ENCODE assay signal across 8 cellular contexts in genomic region chr5:71586941-71587708, GRCh38. TPM values are rescaled to one million over a fixed set of nuclear protein-coding genes. Genes with fewer than 3 reads are reported as not detected.
DNase-seq lines count a peak whose midpoint lies in the region; ATAC-seq and TF ChIP-seq lines count a peak whose summit lies in the region.

TSS of gene MCCC2 (plus strand) at chr5:71587340. CDS start at chr5:71587426, 86 bp downstream.

- H3K4me3 Mint-ChIP-seq in Caco-2 (ENCODE audit: unreplicated experiment) = peak within 1 kb of the TSS; percentile 97

- H3K9me3 ChIP-seq in Caco-2 = no peaks in the 10 kb centered on the region
- H3K9me3 ChIP-seq in NT2/D1 (ENCODE audit: insufficient read depth, low read length) = no peaks in the 10 kb centered on the region
- H3K9me3 ChIP-seq in endocrine pancreas (ENCODE audit: control insufficient read depth, low read length) = no peaks in the 10 kb centered on the region

- peak within 1 kb of the TSS; percentile 50 for H3K23ac ChIP-seq in mesendoderm (ENCODE audit: low read length)

- BruUV-seq in Caco-2 (replicated peaks; lab: Mats Ljungman, UMichigan) = no TSS peak

- H3K4ac ChIP-seq in mesendoderm (ENCODE audit: low read depth, low read length) = no peak within 1 kb of the TSS

- H3K27ac Mint-ChIP-seq in Caco-2 (ENCODE audit: unreplicated experiment) = peak within 1 kb of the TSS; percentile 99

- H3K27ac ChIP-seq in mesendoderm (ENCODE audit: low read depth, low read length) = peak within 1 kb of the TSS; percentile 34

- H3K27me3 ChIP-seq in Caco-2 (replicated peaks; ENCODE audit: control insufficient read depth, insufficient read depth, low read length) = no peaks in the 10 kb centered on the region
- no peaks in the 10 kb centered on the region for H3K27me3 ChIP-seq in NT2/D1 (ENCODE audit: insufficient read depth, insufficient read length)
- H3K27me3 ChIP-seq in endocrine pancreas (ENCODE audit: control insufficient read depth, insufficient read depth, low read length) = no peaks in the 10 kb centered on the region
- no peaks in the 10 kb centered on the region for H3K27me3 ChIP-seq in mesendoderm (ENCODE audit: insufficient read depth, low read length, poor library complexity)

- peak within 1 kb of the TSS; percentile 51 for H2BK5ac ChIP-seq in mesendoderm (ENCODE audit: low read length)

- no peak for TF ChIP-seq CTCF in Caco-2 (IDR thresholded peaks at IDR 0.05; ENCODE audit: insufficient read depth in 1 of 2, low read depth in 1 of 2, low read length in 1 of 2, severe bottlenecking in 1 of 2, unreplicated experiment in 1 of 2)

- H3K27me3 Mint-ChIP-seq in Caco-2 (ENCODE audit: insufficient read depth, unreplicated experiment) = no peaks in the 10 kb centered on the region

- H3K18ac ChIP-seq in mesendoderm (ENCODE audit: low read length) = peak within 1 kb of the TSS; percentile 53

- H3K4me1 ChIP-seq in Caco-2 = peaks cover 8% of the 10 kb centered on the region
- no peaks in the 10 kb centered on the region for H3K4me1 ChIP-seq in NT2/D1 (ENCODE audit: insufficient read depth, insufficient read length)
- peaks cover 12% of the 10 kb centered on the region for H3K4me1 ChIP-seq in endocrine pancreas (ENCODE audit: control insufficient read depth, insufficient read depth, low read length)
- H3K4me1 ChIP-seq in mesendoderm (ENCODE audit: control insufficient read depth, low read depth, low read length) = peaks cover 1% of the 10 kb centered on the region

- DNase-seq in Caco-2 = peak; percentile 99
- peak; percentile 45 to 97 (median 93) for DNase-seq in HUDEP-2 (lab: John Stamatoyannopoulos, UW; ENCODE audit: unreplicated experiment in 76 of 76)
- peak; percentile 88 for DNase-seq in NT2/D1 (ENCODE audit: low read depth, low spot score)
- DNase-seq in activated CD8-positive, alpha-beta memory T cell treated with anti-CD3 and anti-CD28 coated beads, Interleukin-2, amount 50 U/mL, for 1 hour (ENCODE audit: extremely low read depth) = peak; percentile 90
- peak; percentile 99 for DNase-seq in mesendoderm
- DNase-seq in stimulated activated CD8-positive, alpha-beta memory T cell treated with anti-CD3 and anti-CD28 coated beads, Interleukin-12 subunit alpha, Interleukin-12 subunit beta, amount 100 ng/mL, for 4 hours (ENCODE audit: low read depth) = peak; percentile 91

- no peak within 1 kb of the TSS for H2BK15ac ChIP-seq in mesendoderm (replicated peaks; ENCODE audit: low read depth)

- H3K4me1 Mint-ChIP-seq in Caco-2 (ENCODE audit: low read depth, unreplicated experiment) = peaks cover 21% of the 10 kb centered on the region

- H3K4me2 ChIP-seq in mesendoderm (ENCODE audit: low read length) = peak within 1 kb of the TSS; percentile 69

- no peak within 1 kb of the TSS for H2AK5ac ChIP-seq in mesendoderm (ENCODE audit: low read length)

- CTCF ChIA-PET in Caco-2 (lab: Charles Lee) = interaction anchor here (0.8 to 2.3 kb wide), 4 partner anchors 13 to 171 kb away, joined by 3 to 15 read pairs (median 3); no protein-coding TSS in a partner anchor

- H3K56ac ChIP-seq in mesendoderm (ENCODE audit: low read length) = peak within 1 kb of the TSS; percentile 94

- peaks cover 4% of the 10 kb centered on the region for H3K79me1 ChIP-seq in mesendoderm (ENCODE audit: low read length)

- H4K5ac ChIP-seq in mesendoderm (ENCODE audit: low read length) = no peak within 1 kb of the TSS

- no peak within 1 kb of the TSS for H4K8ac ChIP-seq in mesendoderm (ENCODE audit: low read depth, low read length)

- ATAC-seq in GM21390 (IDR thresholded peaks at IDR 0.05; ENCODE audit: unreplicated experiment) = peak; percentile 97

- H2BK120ac ChIP-seq in mesendoderm (ENCODE audit: low read depth, low read length) = no peak within 1 kb of the TSS

- intact Hi-C loops in Caco-2 (cut with micrococcal nuclease; ENCODE audit: unreplicated experiment) = loop anchor here (1.0 to 5.0 kb wide), 3 partner anchors 14 to 170 kb away; no protein-coding TSS in a partner anchor

- no CpG with 5 or more reads among the region's 56 CpGs for WGBS in mesendoderm (ENCODE audit: extremely low coverage, insufficient coverage, low lambda C conversion rate)

- peak within 1 kb of the TSS; percentile 87 for H3K4me3 ChIP-seq in Caco-2 (ENCODE audit: low read depth, low read length)
- peak within 1 kb of the TSS; percentile 88 for H3K4me3 ChIP-seq in NT2/D1 (ENCODE audit: insufficient read length, low read depth)
- H3K4me3 ChIP-seq in endocrine pancreas (ENCODE audit: control insufficient read depth, insufficient read depth, low read length) = peak within 1 kb of the TSS; percentile 72
- peak within 1 kb of the TSS; percentile 79 for H3K4me3 ChIP-seq in mesendoderm (ENCODE audit: low read length)

- H3K9me3 Mint-ChIP-seq in Caco-2 (ENCODE audit: unreplicated experiment) = no peaks in the 10 kb centered on the region

- H3K36me3 ChIP-seq in Caco-2 (ENCODE audit: control insufficient read depth, insufficient read depth, low read length) = no peaks in the 10 kb centered on the region
- H3K36me3 ChIP-seq in NT2/D1 (ENCODE audit: insufficient read depth, insufficient read length, low read length) = no peaks in the 10 kb centered on the region
- no peaks in the 10 kb centered on the region for H3K36me3 ChIP-seq in endocrine pancreas (ENCODE audit: control insufficient read depth, insufficient read depth, low read length)
- no peaks in the 10 kb centered on the region for H3K36me3 ChIP-seq in mesendoderm (ENCODE audit: control insufficient read depth, insufficient read depth, low read length)

- H3K36me3 Mint-ChIP-seq in Caco-2 (ENCODE audit: insufficient read depth, unreplicated experiment) = peaks cover 18% of the 10 kb centered on the region

- peak within 1 kb of the TSS; percentile 89 for H3K9ac ChIP-seq in NT2/D1 (ENCODE audit: insufficient read length, low read depth)
- H3K9ac ChIP-seq in endocrine pancreas (ENCODE audit: control insufficient read depth, insufficient read depth, low read length) = peak within 1 kb of the TSS; percentile 45
- H3K9ac ChIP-seq in mesendoderm (ENCODE audit: low read length) = peak within 1 kb of the TSS; percentile 89

- POLR2A ChIA-PET in Caco-2 (lab: Charles Lee) = interaction anchor here (0.6 to 1.5 kb wide), 8 partner anchors 10 to 132 kb away, joined by 3 to 9 read pairs (median 4); no protein-coding TSS in a partner anchor

- H3K79me2 ChIP-seq in mesendoderm (ENCODE audit: control insufficient read depth, insufficient read depth, low read length) = peaks cover 13% of the 10 kb centered on the region

RNA-seq across cellular contexts. Expression of gene MCCC2, which starts in this region (rescaled TPM):
- total RNA-seq in Caco-2 (2022) = 113 and 124 TPM in 2 replicates
- 48.3 TPM for polyA plus RNA-seq in mesendoderm (2013, experiment 1 of 2)
- polyA plus RNA-seq in mesendoderm (2013, experiment 2 of 2) = 48.6 TPM

Comparison
In these comparisons a context has a peak if more than half of its experiments do, and no peak if none do; other contexts are left out.
1. Peak in every context shown above with its lines: DNase-seq, ATAC-seq, H3K4me3 ChIP-seq and H3K27ac ChIP-seq.